ENCODE assay signal across 10 cellular contexts in the genomic region with DNA sequence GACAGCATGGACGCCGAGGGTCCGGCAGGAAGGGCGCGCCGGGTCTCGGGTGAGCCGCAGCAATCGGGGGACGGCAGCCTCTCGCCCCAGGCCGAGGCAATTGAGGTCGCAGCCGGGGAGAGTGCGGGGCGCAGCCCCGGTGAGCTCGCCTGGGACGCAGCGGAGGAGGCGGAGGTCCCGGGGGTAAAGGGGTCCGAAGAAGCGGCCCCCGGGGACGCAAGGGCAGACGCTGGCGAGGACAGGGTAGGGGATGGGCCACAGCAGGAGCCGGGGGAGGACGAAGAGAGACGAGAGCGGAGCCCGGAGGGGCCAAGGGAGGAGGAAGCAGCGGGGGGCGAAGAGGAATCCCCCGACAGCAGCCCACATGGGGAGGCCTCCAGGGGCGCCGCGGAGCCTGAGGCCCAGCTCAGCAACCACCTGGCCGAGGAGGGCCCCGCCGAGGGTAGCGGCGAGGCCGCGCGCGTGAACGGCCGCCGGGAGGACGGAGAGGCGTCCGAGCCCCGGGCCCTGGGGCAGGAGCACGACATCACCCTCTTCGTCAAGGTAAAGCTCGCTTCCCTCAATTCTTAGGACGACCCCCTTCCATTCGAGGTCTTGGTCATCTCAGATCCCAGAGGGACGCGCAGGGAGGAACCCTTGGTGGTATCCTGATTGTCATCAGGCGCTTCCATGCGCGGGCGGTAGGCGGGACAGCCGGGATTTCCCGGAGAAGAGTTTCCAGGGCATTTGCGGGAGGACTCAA. TPM values are rescaled to one million over a fixed set of nuclear protein-coding genes. Genes with fewer than 3 reads are reported as not detected.
A peak's percentile ranks its signal among the peaks of the same experiment; 100 is the strongest.
DNase-seq lines count a peak whose midpoint lies in the region; FAIRE-seq and TF ChIP-seq lines count a peak whose summit lies in the region.
"Had no signal": no experiment of that assay in that cellular context is flagged by ENCODE, and none has a peak within 500 bp of the region (broad histone marks: within the 10 kb centered on the region; RNA-seq: fewer than 3 reads in every experiment).

No MANE protein-coding gene starts in this region.

- DNase-seq in DMS 273 (lab: John Stamatoyannopoulos, UW; ENCODE audit: unreplicated experiment), result peak; percentile 51
- DNase-seq in DMS 273 treated with DMSO at 0.1 percent for 48 hours (lab: John Stamatoyannopoulos, UW), result no peak
- DNase-seq in astrocyte (ENCODE audit: low read depth), result no peak
- peak; percentile 25 for DNase-seq in kidney tubule cell (ENCODE audit: low spot score)
- DNase-seq in cerebellum (ENCODE audit: low spot score), result no peak
- DNase-seq in anterior cingulate cortex (lab: John Stamatoyannopoulos, UW), result no peak
- DNase-seq in NCI-H1694 (lab: John Stamatoyannopoulos, UW), result no peak

- peaks cover 4% of the 10 kb centered on the region for H3K4me1 Mint-ChIP-seq in astrocyte (ENCODE audit: low read depth, unreplicated experiment)

- H3K79me2 ChIP-seq in astrocyte (ENCODE audit: insufficient read depth, low read length), result no peaks in the 10 kb centered on the region

- TF ChIP-seq CTCF in astrocyte (IDR thresholded peaks at IDR 0.05; ENCODE audit: insufficient read depth, low read depth, low read length), result no peak

- no peak overlapping the region for H3K27ac Mint-ChIP-seq in astrocyte (ENCODE audit: unreplicated experiment)

- H3K9ac ChIP-seq in astrocyte (ENCODE audit: low read length) (no peak overlapping the region), subcutaneous abdominal adipose tissue (ENCODE audit: low read length in 5 of 5) (peak overlapping the region in 4 of 5 donors; percentile 11 to 77 (median 58))
- H3K9ac ChIP-seq: KMS-11 had no signal

- H4K20me1 ChIP-seq in astrocyte (ENCODE audit: insufficient read depth, low read length), result no peaks in the 10 kb centered on the region

- H3K4me3 ChIP-seq in astrocyte (ENCODE audit: insufficient read depth, low read depth, low read length), result peak overlapping the region; percentile 28
- peak overlapping the region in 4 of 5 donors; percentile 51 to 80 (median 61) for H3K4me3 ChIP-seq in subcutaneous abdominal adipose tissue (ENCODE audit: low read depth in 1 of 5, low read length in 5 of 5)

- H3K36me3 Mint-ChIP-seq in astrocyte (ENCODE audit: low read depth, unreplicated experiment), result no peaks in the 10 kb centered on the region

- no peak overlapping the region for H3K27ac ChIP-seq in astrocyte (ENCODE audit: low read depth, low read length)
- H3K27ac ChIP-seq in subcutaneous abdominal adipose tissue (ENCODE audit: low read depth, low read length), result no peak overlapping the region
- H3K27ac ChIP-seq: 22Rv1, KMS-11 had no signal

- H3K4me1 ChIP-seq in astrocyte (ENCODE audit: insufficient read depth, low read length) (no peaks in the 10 kb centered on the region), subcutaneous abdominal adipose tissue (ENCODE audit: control insufficient read depth in 5 of 5, insufficient read depth in 5 of 5, low read length in 5 of 5) (peaks cover 0 to 26% (median 19%) of the 10 kb centered on the region in 5 donors)

- H3K9me3 Mint-ChIP-seq in astrocyte (ENCODE audit: unreplicated experiment), result peaks cover 4% of the 10 kb centered on the region

- H3K27me3 ChIP-seq in astrocyte (ENCODE audit: insufficient read depth, low read length) (peaks cover 81% of the 10 kb centered on the region), subcutaneous abdominal adipose tissue (ENCODE audit: control insufficient read depth in 5 of 5, insufficient read depth in 4 of 5, low read length in 5 of 5) (peaks cover 0 to 41% (median 28%) of the 10 kb centered on the region in 5 donors)

- H3K27me3 Mint-ChIP-seq in astrocyte (ENCODE audit: low read depth, unreplicated experiment), result peaks cover 57% of the 10 kb centered on the region

- no peak for FAIRE-seq in astrocyte (lab: Jason Lieb, UNC)

- H3K9me3 ChIP-seq in astrocyte (ENCODE audit: insufficient read depth, low read depth, low read length) (no peaks in the 10 kb centered on the region), subcutaneous abdominal adipose tissue (ENCODE audit: control insufficient read depth in 5 of 5, low read length in 5 of 5) (no peaks in the 10 kb centered on the region)

- H3K36me3 ChIP-seq in astrocyte (ENCODE audit: insufficient read depth, low read length), result no peaks in the 10 kb centered on the region
- no peaks in the 10 kb centered on the region for H3K36me3 ChIP-seq in subcutaneous abdominal adipose tissue (ENCODE audit: control insufficient read depth in 5 of 5, insufficient read depth in 5 of 5, low read length in 5 of 5)

- H3K4me2 ChIP-seq in astrocyte (ENCODE audit: low read length), result peak overlapping the region; percentile 77
- H3K4me2 ChIP-seq: KMS-11 had no signal

- H2AFZ ChIP-seq in astrocyte (ENCODE audit: low read depth, low read length), result peak overlapping the region; percentile 63

- no peak overlapping the region for H3K4me3 Mint-ChIP-seq in astrocyte (ENCODE audit: unreplicated experiment)

RNA-seq across cellular contexts. Expression of gene CLIC6, which starts 1.6 kb away (rescaled TPM):
- total RNA-seq in astrocyte (0.22 and 0.30 TPM in 2 replicates), cerebellum (0.18 TPM)

RNA-seq across cellular contexts. Expression of gene RCAN1, which starts 55.5 kb away (rescaled TPM):
- total RNA-seq in astrocyte (164 and 197 TPM in 2 replicates), cerebellum (30.2 TPM)

Comparison
In these comparisons a context has a peak if more than half of its experiments do, and no peak if none do; other contexts are left out.
1. DNase-seq: peak in DMS 273 (single experiment) and kidney tubule cell (single experiment); none in DMS 273 treated with DMSO at 0.1 percent for 48 hours (single experiment), astrocyte (single experiment), cerebellum (single experiment), anterior cingulate cortex (0 of 58) and NCI-H1694 (single experiment).